1 cellular context compared by ENCODE assay signal in the genomic region with DNA sequence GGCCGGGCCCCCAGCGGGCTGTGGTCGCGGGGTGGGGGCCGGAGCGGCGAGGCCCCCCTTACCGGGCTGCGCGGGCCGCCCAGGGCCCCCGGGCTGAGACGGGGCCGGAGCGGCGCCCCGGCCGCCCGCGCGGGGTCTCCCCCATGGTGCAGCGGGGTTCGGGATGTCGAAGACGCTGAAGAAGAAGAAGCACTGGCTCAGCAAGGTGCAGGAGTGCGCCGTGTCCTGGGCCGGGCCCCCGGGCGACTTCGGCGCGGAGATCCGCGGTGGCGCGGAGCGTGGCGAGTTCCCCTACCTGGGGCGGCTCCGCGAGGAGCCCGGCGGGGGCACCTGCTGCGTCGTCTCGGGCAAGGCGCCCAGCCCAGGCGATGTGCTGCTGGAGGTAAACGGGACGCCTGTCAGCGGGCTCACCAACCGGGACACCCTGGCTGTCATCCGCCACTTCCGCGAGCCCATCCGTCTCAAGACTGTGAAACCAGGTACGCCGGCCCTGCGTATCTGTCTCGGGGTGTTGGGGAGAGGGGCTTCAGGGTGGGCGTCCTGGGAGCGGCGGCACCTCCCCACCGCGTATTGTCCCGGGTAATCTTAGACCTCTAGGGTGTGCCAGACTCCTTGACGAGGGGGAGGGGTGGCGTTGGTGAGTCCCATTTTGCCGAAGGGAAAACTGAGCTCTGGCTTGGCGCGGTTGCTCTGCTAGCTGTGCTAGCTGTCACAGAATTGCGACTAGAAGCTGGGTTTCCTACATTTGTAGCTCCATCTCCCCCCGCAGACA.
TF ChIP-seq lines count a peak whose summit lies in the region.

No MANE protein-coding gene starts in this region.

TF ChIP-seq in HepG2, 621 proteins besides CTCF, POLR2A, EP300 and RAD21 (continued from another document and continues in another):
- TF ChIP-seq, protein P1, sequence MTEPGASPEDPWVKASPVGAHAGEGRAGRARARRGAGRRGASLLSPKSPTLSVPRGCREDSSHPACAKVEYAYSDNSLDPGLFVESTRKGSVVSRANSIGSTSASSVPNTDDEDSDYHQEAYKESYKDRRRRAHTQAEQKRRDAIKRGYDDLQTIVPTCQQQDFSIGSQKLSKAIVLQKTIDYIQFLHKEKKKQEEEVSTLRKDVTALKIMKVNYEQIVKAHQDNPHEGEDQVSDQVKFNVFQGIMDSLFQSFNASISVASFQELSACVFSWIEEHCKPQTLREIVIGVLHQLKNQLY (CRISPR knock-in tag; IDR thresholded peaks at IDR 0.05) = no peak
- TF ChIP-seq ZNF567 (CRISPR knock-in tag; IDR thresholded peaks at IDR 0.05; ENCODE audit: borderline replicate concordance) (0 out of 2 replicates have a peak, but pooled peaks have one; percentile 50), MBD4 (IDR thresholded peaks at IDR 0.05; ENCODE audit: borderline replicate concordance, low read length) (no peak), POLR2G (IDR thresholded peaks at IDR 0.05; ENCODE audit: low read depth, low read length) (no peak), HMG20B (CRISPR knock-in tag; conservative IDR thresholded peaks at IDR 0.05) (no peak), STAT5B (CRISPR knock-in tag; IDR thresholded peaks at IDR 0.05) (no peak), ZNF839 (CRISPR knock-in tag; IDR thresholded peaks at IDR 0.05; ENCODE audit: borderline replicate concordance) (no peak), FLYWCH1 (CRISPR knock-in tag; IDR thresholded peaks at IDR 0.05) (no peak), ZNF746 (CRISPR knock-in tag; IDR thresholded peaks at IDR 0.05) (no peak), RFX5 (IDR thresholded peaks at IDR 0.05; ENCODE audit: low read depth, low read length) (no peak), CBX2 (IDR thresholded peaks at IDR 0.05; ENCODE audit: low read depth, low read length) (no peak), CBX2 (CRISPR knock-in tag; IDR thresholded peaks at IDR 0.05; ENCODE audit: low read depth) (no peak), ERF (CRISPR knock-in tag; IDR thresholded peaks at IDR 0.05) (no peak), EED (CRISPR knock-in tag; IDR thresholded peaks at IDR 0.05) (no peak), HNRNPK (IDR thresholded peaks at IDR 0.05; ENCODE audit: low read depth, low read length, poor library complexity, severe bottlenecking) (no peak), ZNF460 (CRISPR knock-in tag; IDR thresholded peaks at IDR 0.05; ENCODE audit: borderline replicate concordance) (no peak), ZNF160 (CRISPR knock-in tag; IDR thresholded peaks at IDR 0.05) (no peak), ZNF207 (IDR thresholded peaks at IDR 0.05; ENCODE audit: borderline replicate concordance) (no peak), NRL (CRISPR knock-in tag; IDR thresholded peaks at IDR 0.05; ENCODE audit: borderline replicate concordance) (no peak), SNAPC2 (CRISPR knock-in tag; IDR thresholded peaks at IDR 0.05) (0 out of 2 replicates have a peak, but pooled peaks have one; percentile 49), HOXA9 (CRISPR knock-in tag; IDR thresholded peaks at IDR 0.05; ENCODE audit: borderline replicate concordance) (no peak), ZNF883 (CRISPR knock-in tag; IDR thresholded peaks at IDR 0.05; ENCODE audit: not compliant biosample characterization) (peak; percentile 38), ZNF253 (CRISPR knock-in tag; IDR thresholded peaks at IDR 0.05; ENCODE audit: borderline replicate concordance) (no peak), ZNF670 (CRISPR knock-in tag; IDR thresholded peaks at IDR 0.05; ENCODE audit: borderline replicate concordance) (no peak), KMT2A (CRISPR knock-in tag; IDR thresholded peaks at IDR 0.05) (peak; percentile 63; the same call in 1 of the 2 replicates), TGIF2 (CRISPR knock-in tag; IDR thresholded peaks at IDR 0.05) (no peak), MED8 (CRISPR knock-in tag; IDR thresholded peaks at IDR 0.05; ENCODE audit: insufficient replicate concordance) (no peak), CHD4 (IDR thresholded peaks at IDR 0.05; ENCODE audit: borderline replicate concordance, low read length) (no peak), NFIB (CRISPR knock-in tag; IDR thresholded peaks at IDR 0.05; ENCODE audit: borderline replicate concordance) (no peak), SMAD3 (CRISPR knock-in tag; IDR thresholded peaks at IDR 0.05) (no peak)
- TF ChIP-seq, protein P2, sequence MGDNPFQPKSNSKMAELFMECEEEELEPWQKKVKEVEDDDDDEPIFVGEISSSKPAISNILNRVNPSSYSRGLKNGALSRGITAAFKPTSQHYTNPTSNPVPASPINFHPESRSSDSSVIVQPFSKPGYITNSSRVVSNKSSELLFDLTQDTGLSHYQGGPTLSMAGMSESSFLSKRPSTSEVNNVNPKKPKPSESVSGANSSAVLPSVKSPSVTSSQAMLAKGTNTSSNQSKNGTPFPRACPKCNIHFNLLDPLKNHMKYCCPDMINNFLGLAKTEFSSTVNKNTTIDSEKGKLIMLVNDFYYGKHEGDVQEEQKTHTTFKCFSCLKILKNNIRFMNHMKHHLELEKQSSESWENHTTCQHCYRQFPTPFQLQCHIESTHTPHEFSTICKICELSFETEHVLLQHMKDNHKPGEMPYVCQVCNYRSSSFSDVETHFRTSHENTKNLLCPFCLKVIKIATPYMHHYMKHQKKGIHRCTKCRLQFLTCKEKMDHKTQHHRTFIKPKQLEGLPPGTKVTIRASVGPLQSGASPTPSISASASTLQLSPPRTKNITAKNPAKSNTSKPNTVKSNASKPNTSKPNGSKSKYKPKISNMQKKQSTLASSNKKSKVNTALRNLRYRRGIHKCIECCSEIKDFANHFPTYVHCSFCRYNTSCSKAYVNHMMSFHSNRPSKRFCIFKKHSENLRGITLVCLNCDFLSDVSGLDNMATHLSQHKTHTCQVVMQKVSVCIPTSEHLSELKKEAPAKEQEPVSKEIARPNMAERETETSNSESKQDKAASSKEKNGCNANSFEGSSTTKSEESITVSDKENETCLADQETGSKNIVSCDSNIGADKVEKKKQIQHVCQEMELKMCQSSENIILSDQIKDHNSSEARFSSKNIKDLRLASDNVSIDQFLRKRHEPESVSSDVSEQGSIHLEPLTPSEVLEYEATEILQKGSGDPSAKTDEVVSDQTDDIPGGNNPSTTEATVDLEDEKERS (CRISPR knock-in tag; IDR thresholded peaks at IDR 0.05) = 0 out of 2 replicates have a peak, but pooled peaks have one; percentile 7
- TF ChIP-seq, protein P3, sequence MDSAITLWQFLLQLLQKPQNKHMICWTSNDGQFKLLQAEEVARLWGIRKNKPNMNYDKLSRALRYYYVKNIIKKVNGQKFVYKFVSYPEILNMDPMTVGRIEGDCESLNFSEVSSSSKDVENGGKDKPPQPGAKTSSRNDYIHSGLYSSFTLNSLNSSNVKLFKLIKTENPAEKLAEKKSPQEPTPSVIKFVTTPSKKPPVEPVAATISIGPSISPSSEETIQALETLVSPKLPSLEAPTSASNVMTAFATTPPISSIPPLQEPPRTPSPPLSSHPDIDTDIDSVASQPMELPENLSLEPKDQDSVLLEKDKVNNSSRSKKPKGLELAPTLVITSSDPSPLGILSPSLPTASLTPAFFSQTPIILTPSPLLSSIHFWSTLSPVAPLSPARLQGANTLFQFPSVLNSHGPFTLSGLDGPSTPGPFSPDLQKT (CRISPR knock-in tag; IDR thresholded peaks at IDR 0.05; ENCODE audit: borderline replicate concordance) = no peak
- TF ChIP-seq, protein P4, sequence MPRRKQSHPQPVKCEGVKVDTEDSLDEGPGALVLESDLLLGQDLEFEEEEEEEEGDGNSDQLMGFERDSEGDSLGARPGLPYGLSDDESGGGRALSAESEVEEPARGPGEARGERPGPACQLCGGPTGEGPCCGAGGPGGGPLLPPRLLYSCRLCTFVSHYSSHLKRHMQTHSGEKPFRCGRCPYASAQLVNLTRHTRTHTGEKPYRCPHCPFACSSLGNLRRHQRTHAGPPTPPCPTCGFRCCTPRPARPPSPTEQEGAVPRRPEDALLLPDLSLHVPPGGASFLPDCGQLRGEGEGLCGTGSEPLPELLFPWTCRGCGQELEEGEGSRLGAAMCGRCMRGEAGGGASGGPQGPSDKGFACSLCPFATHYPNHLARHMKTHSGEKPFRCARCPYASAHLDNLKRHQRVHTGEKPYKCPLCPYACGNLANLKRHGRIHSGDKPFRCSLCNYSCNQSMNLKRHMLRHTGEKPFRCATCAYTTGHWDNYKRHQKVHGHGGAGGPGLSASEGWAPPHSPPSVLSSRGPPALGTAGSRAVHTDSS (CRISPR knock-in tag; conservative IDR thresholded peaks at IDR 0.05) = no peak
- TF ChIP-seq, protein P5, sequence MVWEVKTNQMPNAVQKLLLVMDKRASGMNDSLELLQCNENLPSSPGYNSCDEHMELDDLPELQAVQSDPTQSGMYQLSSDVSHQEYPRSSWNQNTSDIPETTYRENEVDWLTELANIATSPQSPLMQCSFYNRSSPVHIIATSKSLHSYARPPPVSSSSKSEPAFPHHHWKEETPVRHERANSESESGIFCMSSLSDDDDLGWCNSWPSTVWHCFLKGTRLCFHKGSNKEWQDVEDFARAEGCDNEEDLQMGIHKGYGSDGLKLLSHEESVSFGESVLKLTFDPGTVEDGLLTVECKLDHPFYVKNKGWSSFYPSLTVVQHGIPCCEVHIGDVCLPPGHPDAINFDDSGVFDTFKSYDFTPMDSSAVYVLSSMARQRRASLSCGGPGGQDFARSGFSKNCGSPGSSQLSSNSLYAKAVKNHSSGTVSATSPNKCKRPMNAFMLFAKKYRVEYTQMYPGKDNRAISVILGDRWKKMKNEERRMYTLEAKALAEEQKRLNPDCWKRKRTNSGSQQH (CRISPR knock-in tag; IDR thresholded peaks at IDR 0.05; ENCODE audit: low read depth) = no peak
- TF ChIP-seq, protein P6, sequence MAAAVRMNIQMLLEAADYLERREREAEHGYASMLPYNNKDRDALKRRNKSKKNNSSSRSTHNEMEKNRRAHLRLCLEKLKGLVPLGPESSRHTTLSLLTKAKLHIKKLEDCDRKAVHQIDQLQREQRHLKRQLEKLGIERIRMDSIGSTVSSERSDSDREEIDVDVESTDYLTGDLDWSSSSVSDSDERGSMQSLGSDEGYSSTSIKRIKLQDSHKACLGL (CRISPR knock-in tag; IDR thresholded peaks at IDR 0.05) = peak; percentile 26; the same call in 1 of the 2 replicates
- TF ChIP-seq, protein P7, sequence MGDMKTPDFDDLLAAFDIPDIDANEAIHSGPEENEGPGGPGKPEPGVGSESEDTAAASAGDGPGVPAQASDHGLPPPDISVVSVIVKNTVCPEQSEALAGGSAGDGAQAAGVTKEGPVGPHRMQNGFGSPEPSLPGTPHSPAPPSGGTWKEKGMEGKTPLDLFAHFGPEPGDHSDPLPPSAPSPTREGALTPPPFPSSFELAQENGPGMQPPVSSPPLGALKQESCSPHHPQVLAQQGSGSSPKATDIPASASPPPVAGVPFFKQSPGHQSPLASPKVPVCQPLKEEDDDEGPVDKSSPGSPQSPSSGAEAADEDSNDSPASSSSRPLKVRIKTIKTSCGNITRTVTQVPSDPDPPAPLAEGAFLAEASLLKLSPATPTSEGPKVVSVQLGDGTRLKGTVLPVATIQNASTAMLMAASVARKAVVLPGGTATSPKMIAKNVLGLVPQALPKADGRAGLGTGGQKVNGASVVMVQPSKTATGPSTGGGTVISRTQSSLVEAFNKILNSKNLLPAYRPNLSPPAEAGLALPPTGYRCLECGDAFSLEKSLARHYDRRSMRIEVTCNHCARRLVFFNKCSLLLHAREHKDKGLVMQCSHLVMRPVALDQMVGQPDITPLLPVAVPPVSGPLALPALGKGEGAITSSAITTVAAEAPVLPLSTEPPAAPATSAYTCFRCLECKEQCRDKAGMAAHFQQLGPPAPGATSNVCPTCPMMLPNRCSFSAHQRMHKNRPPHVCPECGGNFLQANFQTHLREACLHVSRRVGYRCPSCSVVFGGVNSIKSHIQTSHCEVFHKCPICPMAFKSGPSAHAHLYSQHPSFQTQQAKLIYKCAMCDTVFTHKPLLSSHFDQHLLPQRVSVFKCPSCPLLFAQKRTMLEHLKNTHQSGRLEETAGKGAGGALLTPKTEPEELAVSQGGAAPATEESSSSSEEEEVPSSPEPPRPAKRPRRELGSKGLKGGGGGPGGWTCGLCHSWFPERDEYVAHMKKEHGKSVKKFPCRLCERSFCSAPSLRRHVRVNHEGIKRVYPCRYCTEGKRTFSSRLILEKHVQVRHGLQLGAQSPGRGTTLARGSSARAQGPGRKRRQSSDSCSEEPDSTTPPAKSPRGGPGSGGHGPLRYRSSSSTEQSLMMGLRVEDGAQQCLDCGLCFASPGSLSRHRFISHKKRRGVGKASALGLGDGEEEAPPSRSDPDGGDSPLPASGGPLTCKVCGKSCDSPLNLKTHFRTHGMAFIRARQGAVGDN (CRISPR knock-in tag; IDR thresholded peaks at IDR 0.05) = peak; percentile 38; the same call in 1 of the 2 replicates
- TF ChIP-seq, protein P8, sequence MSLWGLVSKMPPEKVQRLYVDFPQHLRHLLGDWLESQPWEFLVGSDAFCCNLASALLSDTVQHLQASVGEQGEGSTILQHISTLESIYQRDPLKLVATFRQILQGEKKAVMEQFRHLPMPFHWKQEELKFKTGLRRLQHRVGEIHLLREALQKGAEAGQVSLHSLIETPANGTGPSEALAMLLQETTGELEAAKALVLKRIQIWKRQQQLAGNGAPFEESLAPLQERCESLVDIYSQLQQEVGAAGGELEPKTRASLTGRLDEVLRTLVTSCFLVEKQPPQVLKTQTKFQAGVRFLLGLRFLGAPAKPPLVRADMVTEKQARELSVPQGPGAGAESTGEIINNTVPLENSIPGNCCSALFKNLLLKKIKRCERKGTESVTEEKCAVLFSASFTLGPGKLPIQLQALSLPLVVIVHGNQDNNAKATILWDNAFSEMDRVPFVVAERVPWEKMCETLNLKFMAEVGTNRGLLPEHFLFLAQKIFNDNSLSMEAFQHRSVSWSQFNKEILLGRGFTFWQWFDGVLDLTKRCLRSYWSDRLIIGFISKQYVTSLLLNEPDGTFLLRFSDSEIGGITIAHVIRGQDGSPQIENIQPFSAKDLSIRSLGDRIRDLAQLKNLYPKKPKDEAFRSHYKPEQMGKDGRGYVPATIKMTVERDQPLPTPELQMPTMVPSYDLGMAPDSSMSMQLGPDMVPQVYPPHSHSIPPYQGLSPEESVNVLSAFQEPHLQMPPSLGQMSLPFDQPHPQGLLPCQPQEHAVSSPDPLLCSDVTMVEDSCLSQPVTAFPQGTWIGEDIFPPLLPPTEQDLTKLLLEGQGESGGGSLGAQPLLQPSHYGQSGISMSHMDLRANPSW (CRISPR knock-in tag; IDR thresholded peaks at IDR 0.05; ENCODE audit: borderline replicate concordance) = no peak
- TF ChIP-seq, protein P9, sequence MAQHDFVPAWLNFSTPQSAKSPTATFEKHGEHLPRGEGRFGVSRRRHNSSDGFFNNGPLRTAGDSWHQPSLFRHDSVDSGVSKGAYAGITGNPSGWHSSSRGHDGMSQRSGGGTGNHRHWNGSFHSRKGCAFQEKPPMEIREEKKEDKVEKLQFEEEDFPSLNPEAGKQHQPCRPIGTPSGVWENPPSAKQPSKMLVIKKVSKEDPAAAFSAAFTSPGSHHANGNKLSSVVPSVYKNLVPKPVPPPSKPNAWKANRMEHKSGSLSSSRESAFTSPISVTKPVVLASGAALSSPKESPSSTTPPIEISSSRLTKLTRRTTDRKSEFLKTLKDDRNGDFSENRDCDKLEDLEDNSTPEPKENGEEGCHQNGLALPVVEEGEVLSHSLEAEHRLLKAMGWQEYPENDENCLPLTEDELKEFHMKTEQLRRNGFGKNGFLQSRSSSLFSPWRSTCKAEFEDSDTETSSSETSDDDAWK (CRISPR knock-in tag; IDR thresholded peaks at IDR 0.05) = no peak
